1 cellular context compared by ENCODE assay signal in the genomic region with DNA sequence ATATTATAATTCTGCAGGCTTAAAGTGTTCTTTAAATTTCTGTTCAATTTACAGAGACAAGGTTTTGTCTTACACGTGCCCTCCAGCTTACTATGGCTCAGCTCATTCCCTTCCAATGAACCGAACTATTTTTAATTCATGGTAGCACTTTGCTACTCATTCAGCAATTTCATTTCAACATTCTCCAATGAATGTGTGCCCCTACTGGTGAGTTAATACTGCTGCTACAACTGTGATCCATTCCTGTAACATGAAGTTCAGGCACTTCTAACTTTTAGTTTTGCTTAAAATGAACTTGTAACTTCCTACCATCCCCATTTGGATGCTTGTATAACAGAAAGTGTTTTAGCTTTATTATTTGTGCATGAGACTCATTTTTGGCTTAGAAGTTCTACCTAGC.
TF ChIP-seq lines count a peak whose summit lies in the region.

No MANE protein-coding gene starts in this region.

TF ChIP-seq in A549, 52 proteins besides CTCF, POLR2A, EP300 and RAD21 (continued from another document):
- TF ChIP-seq USF2 (IDR thresholded peaks at IDR 0.05) (no peak), SREBF2 (IDR thresholded peaks at IDR 0.05) (no peak), PHF8 (IDR thresholded peaks at IDR 0.05; ENCODE audit: borderline replicate concordance, low read depth) (no peak), E2F6 (IDR thresholded peaks at IDR 0.05; ENCODE audit: borderline replicate concordance, low read depth) (no peak), KDM5A (IDR thresholded peaks at IDR 0.05) (no peak), RNF2 (IDR thresholded peaks at IDR 0.05; ENCODE audit: borderline replicate concordance, low read depth) (no peak), CBX8 (IDR thresholded peaks at IDR 0.05) (no peak), ZFP36 (IDR thresholded peaks at IDR 0.05; ENCODE audit: borderline replicate concordance, partially characterized antibody) (no peak), JUNB (IDR thresholded peaks at IDR 0.05) (no peak)
- TF ChIP-seq, protein P1, sequence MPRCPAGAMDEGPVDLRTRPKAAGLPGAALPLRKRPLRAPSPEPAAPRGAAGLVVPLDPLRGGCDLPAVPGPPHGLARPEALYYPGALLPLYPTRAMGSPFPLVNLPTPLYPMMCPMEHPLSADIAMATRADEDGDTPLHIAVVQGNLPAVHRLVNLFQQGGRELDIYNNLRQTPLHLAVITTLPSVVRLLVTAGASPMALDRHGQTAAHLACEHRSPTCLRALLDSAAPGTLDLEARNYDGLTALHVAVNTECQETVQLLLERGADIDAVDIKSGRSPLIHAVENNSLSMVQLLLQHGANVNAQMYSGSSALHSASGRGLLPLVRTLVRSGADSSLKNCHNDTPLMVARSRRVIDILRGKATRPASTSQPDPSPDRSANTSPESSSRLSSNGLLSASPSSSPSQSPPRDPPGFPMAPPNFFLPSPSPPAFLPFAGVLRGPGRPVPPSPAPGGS (IDR thresholded peaks at IDR 0.05): no peak
